In genomic region chr15:40124807-40125285, GRCh38 we compare ENCODE assay signal across 8 cellular contexts. TPM values are rescaled to one million over a fixed set of nuclear protein-coding genes. Genes with fewer than 3 reads are reported as not detected.
DNase-seq lines count a peak whose midpoint lies in the region; ATAC-seq and TF ChIP-seq lines count a peak whose summit lies in the region.
"Not testable (repeated sequence)": the region's sequence is repeated elsewhere in the genome, so short reads cannot be mapped to it uniquely, and the experiment has no call there.

No MANE protein-coding gene starts in this region.

- H3K9me3 Mint-ChIP-seq in activated T-cell treated with anti-CD3 and anti-CD28 coated beads, Interleukin-2, amount 50 U/mL, for 72 hours; stimulated activated effector memory CD8-positive, alpha-beta T cell treated with anti-CD3 and anti-CD28 coated beads, Interleukin-12 subunit alpha, Interleukin-12 subunit beta, amount 100 ng/mL, for 72 hours: not testable (repeated sequence)

- peaks cover 0 to 13% of the 10 kb centered on the region in 2 donors for H3K4me1 ChIP-seq in left lung

- ATAC-seq in activated T-cell treated with anti-CD3 and anti-CD28 coated beads, Interleukin-2, amount 50 U/mL, for 72 hours (replicated peaks in 1 of 2) = peak; percentile 25 to 30
- peak; percentile 64 for ATAC-seq in left lung
- peak; percentile 4 for ATAC-seq in stimulated activated effector memory CD8-positive, alpha-beta T cell treated with anti-CD3 and anti-CD28 coated beads, Interleukin-12 subunit alpha, Interleukin-12 subunit beta, amount 100 ng/mL, for 72 hours

- peak; percentile 53 for DNase-seq in COLO668 (lab: John Stamatoyannopoulos, UW; ENCODE audit: unreplicated experiment)
- peak; percentile 18 for DNase-seq in H7
- DNase-seq in NCI-H1417 (lab: John Stamatoyannopoulos, UW) = peak in 2 of 3 experiments; percentile 25 to 31
- DNase-seq in NCI-H774 (lab: John Stamatoyannopoulos, UW) = peak; percentile 11
- DNase-seq in activated T-cell treated with anti-CD3 and anti-CD28 coated beads, Interleukin-2, amount 50 U/mL, for 72 hours; left lung; stimulated activated effector memory CD8-positive, alpha-beta T cell treated with anti-CD3 and anti-CD28 coated beads, Interleukin-12 subunit alpha, Interleukin-12 subunit beta, amount 100 ng/mL, for 72 hours (ENCODE audit: low spot score in 2 of 2): not testable (repeated sequence)
- peak; percentile 50 for DNase-seq in epithelial cell of esophagus (ENCODE audit: low read depth)

- intact Hi-C loops in left lung (cut with DNase I) = not testable (repeated sequence)

- not testable (repeated sequence) for TF ChIP-seq CTCF in epithelial cell of esophagus (IDR thresholded peaks at IDR 0.05; ENCODE audit: insufficient read depth, low read depth, low read length, missing control alignments); left lung (IDR thresholded peaks at IDR 0.05)

- H3K27ac ChIP-seq in left lung = not testable (repeated sequence)

- H3K36me3 Mint-ChIP-seq in activated T-cell treated with anti-CD3 and anti-CD28 coated beads, Interleukin-2, amount 50 U/mL, for 72 hours (ENCODE audit: insufficient read depth in 2 of 2); stimulated activated effector memory CD8-positive, alpha-beta T cell treated with anti-CD3 and anti-CD28 coated beads, Interleukin-12 subunit alpha, Interleukin-12 subunit beta, amount 100 ng/mL, for 72 hours: not testable (repeated sequence)

- H3K27ac Mint-ChIP-seq in activated T-cell treated with anti-CD3 and anti-CD28 coated beads, Interleukin-2, amount 50 U/mL, for 72 hours; stimulated activated effector memory CD8-positive, alpha-beta T cell treated with anti-CD3 and anti-CD28 coated beads, Interleukin-12 subunit alpha, Interleukin-12 subunit beta, amount 100 ng/mL, for 72 hours: not testable (repeated sequence)

- H3K27me3 ChIP-seq in H7 (ENCODE audit: control insufficient read depth, insufficient read depth, low read length); left lung: not testable (repeated sequence)

- not testable (repeated sequence) for H3K4me3 ChIP-seq in H7 (ENCODE audit: insufficient read depth, low read depth, low read length); epithelial cell of esophagus (ENCODE audit: low read length); left lung

- H3K9me3 ChIP-seq in left lung = not testable (repeated sequence)

- H3K4me1 Mint-ChIP-seq in activated T-cell treated with anti-CD3 and anti-CD28 coated beads, Interleukin-2, amount 50 U/mL, for 72 hours (ENCODE audit: low read depth); stimulated activated effector memory CD8-positive, alpha-beta T cell treated with anti-CD3 and anti-CD28 coated beads, Interleukin-12 subunit alpha, Interleukin-12 subunit beta, amount 100 ng/mL, for 72 hours: not testable (repeated sequence)

- not testable (repeated sequence) for H3K36me3 ChIP-seq in H7 (replicated peaks; ENCODE audit: control insufficient read depth, insufficient read depth, low read length); left lung

- H3K27me3 Mint-ChIP-seq in activated T-cell treated with anti-CD3 and anti-CD28 coated beads, Interleukin-2, amount 50 U/mL, for 72 hours (ENCODE audit: low read depth) = not testable (repeated sequence)

- not testable (repeated sequence) for H3K4me3 Mint-ChIP-seq in activated T-cell treated with anti-CD3 and anti-CD28 coated beads, Interleukin-2, amount 50 U/mL, for 72 hours; stimulated activated effector memory CD8-positive, alpha-beta T cell treated with anti-CD3 and anti-CD28 coated beads, Interleukin-12 subunit alpha, Interleukin-12 subunit beta, amount 100 ng/mL, for 72 hours

RNA-seq across cellular contexts. Expression of gene BMF, which starts 16.2 kb away (rescaled TPM):
- total RNA-seq in H7 (2014; rRNA removed; shearing (Covaris generic)) = 11.9 and 12.4 TPM in 2 replicates
- total RNA-seq in activated T-cell treated with anti-CD3 and anti-CD28 coated beads, Interleukin-2, amount 50 U/mL, for 72 hours = 10 to 100 TPM; 23.7 to 25.9 TPM
- 10 to 100 TPM; 16.2 to 21.2 TPM for total RNA-seq in left lung

RNA-seq across cellular contexts. Expression of gene BUB1B, which starts 36.0 kb away (rescaled TPM):
- 87.4 and 126 TPM in 2 replicates for total RNA-seq in H7 (2014; rRNA removed; shearing (Covaris generic))
- 10 to 100 TPM; 86.5 to 91.2 TPM for total RNA-seq in activated T-cell treated with anti-CD3 and anti-CD28 coated beads, Interleukin-2, amount 50 U/mL, for 72 hours
- total RNA-seq in left lung = 1 to 10 TPM; 4.6 to 8.6 TPM

Comparison
In these comparisons a context has a peak if more than half of its experiments do, and no peak if none do; other contexts are left out.
1. ATAC-seq: peak in every context shown above with its lines; median percentile 64 in left lung; 28 in activated T-cell treated with anti-CD3 and anti-CD28 coated beads, Interleukin-2, amount 50 U/mL, for 72 hours; 4 in stimulated activated effector memory CD8-positive, alpha-beta T cell treated with anti-CD3 and anti-CD28 coated beads, Interleukin-12 subunit alpha, Interleukin-12 subunit beta, amount 100 ng/mL, for 72 hours.